ENCODE assay signal across 30 cellular contexts in genomic region chr9:76626980-76627379, GRCh38.
"Had no signal": no experiment of that assay in that cellular context is flagged by ENCODE, and none has a peak within 500 bp of the region (broad histone marks: within the 10 kb centered on the region; RNA-seq: fewer than 3 reads in every experiment).

No MANE protein-coding gene starts in this region.

- H3K27me3 Mint-ChIP-seq: type B pancreatic cell had no signal

- H3K27me3 ChIP-seq: esophagus squamous epithelium, heart right ventricle, left lung, neural progenitor cell, sigmoid colon, testis, tibial artery had no signal

- H3K4me1 Mint-ChIP-seq: mesothelial cell of epicardium, nephron had no signal

- ATAC-seq: effector memory CD8-positive, alpha-beta T cell; heart right ventricle; left cardiac atrium; left lung; mucosa of descending colon; naive thymus-derived CD4-positive, alpha-beta T cell; psoas muscle; right cardiac atrium; stimulated activated effector memory CD8-positive, alpha-beta T cell treated with anti-CD3 and anti-CD28 coated beads, Interleukin-12 subunit alpha, Interleukin-12 subunit beta, amount 100 ng/mL, for 72 hours; stimulated activated naive CD8-positive, alpha-beta T cell treated with anti-CD3 and anti-CD28 coated beads, Interleukin-15, Interleukin-2, amounts not matched to agents 100 U/mL and 50 U/mL, for 24 hours had no signal

- H3K9ac ChIP-seq: neural progenitor cell had no signal

- H3K4me2 ChIP-seq: neural progenitor cell had no signal

- H3K27ac ChIP-seq: coronary artery, esophagus squamous epithelium, heart right ventricle, left lung, neural progenitor cell, psoas muscle, sigmoid colon, testis, tibial artery had no signal

- H3K27ac Mint-ChIP-seq: effector memory CD8-positive, alpha-beta T cell; mesothelial cell of epicardium; naive thymus-derived CD4-positive, alpha-beta T cell; nephron; neural progenitor cell; stimulated activated effector memory CD8-positive, alpha-beta T cell treated with anti-CD3 and anti-CD28 coated beads, Interleukin-12 subunit alpha, Interleukin-12 subunit beta, amount 100 ng/mL, for 72 hours; type B pancreatic cell had no signal

- H3K4me1 ChIP-seq: esophagus squamous epithelium, psoas muscle, testis had no signal

- DNase-seq: dermis blood vessel endothelial cell; effector memory CD8-positive, alpha-beta T cell; erythroblast; esophagus squamous epithelium; foreskin melanocyte; glutamatergic neuron; heart right ventricle; hippocampal formation; left cardiac atrium; left lung; mesenchymal stem cell; mucosa of descending colon; naive thymus-derived CD4-positive, alpha-beta T cell; nucleus accumbens; posterior cingulate gyrus; psoas muscle; right cardiac atrium; sigmoid colon; stimulated activated CD4-positive, alpha-beta T cell treated with anti-CD3 and anti-CD28 coated beads, Interleukin-2, amount 100 ng/mL, for 24 hours; stimulated activated CD4-positive, alpha-beta T cell treated with anti-CD3 and anti-CD28 coated beads, Interleukin-4, amount 100 ng/mL, for 24 hours; stimulated activated naive CD8-positive, alpha-beta T cell treated with anti-CD3 and anti-CD28 coated beads, Interleukin-15, Interleukin-2, amounts not matched to agents 100 U/mL and 50 U/mL, for 24 hours; substantia nigra; testis; tibial artery had no signal

- H3K36me3 ChIP-seq: heart right ventricle, left lung, neural progenitor cell had no signal

- H3K4me3 Mint-ChIP-seq: effector memory CD8-positive, alpha-beta T cell; mesothelial cell of epicardium; naive thymus-derived CD4-positive, alpha-beta T cell; nephron; neural progenitor cell; stimulated activated effector memory CD8-positive, alpha-beta T cell treated with anti-CD3 and anti-CD28 coated beads, Interleukin-12 subunit alpha, Interleukin-12 subunit beta, amount 100 ng/mL, for 72 hours; type B pancreatic cell had no signal

- H3K36me3 Mint-ChIP-seq: mesothelial cell of epicardium; naive thymus-derived CD4-positive, alpha-beta T cell; stimulated activated effector memory CD8-positive, alpha-beta T cell treated with anti-CD3 and anti-CD28 coated beads, Interleukin-12 subunit alpha, Interleukin-12 subunit beta, amount 100 ng/mL, for 72 hours; type B pancreatic cell had no signal

- H3K9me3 ChIP-seq: esophagus squamous epithelium, heart right ventricle, left lung, mucosa of descending colon, psoas muscle, sigmoid colon, testis, tibial artery had no signal

- H3K4me3 ChIP-seq: coronary artery, esophagus squamous epithelium, heart right ventricle, left lung, mucosa of descending colon, neural progenitor cell, psoas muscle, sigmoid colon, testis, tibial artery had no signal

- H3K9me3 Mint-ChIP-seq: effector memory CD8-positive, alpha-beta T cell; mesothelial cell of epicardium; nephron; neural progenitor cell; stimulated activated effector memory CD8-positive, alpha-beta T cell treated with anti-CD3 and anti-CD28 coated beads, Interleukin-12 subunit alpha, Interleukin-12 subunit beta, amount 100 ng/mL, for 72 hours; type B pancreatic cell had no signal
